In genomic region chr1:22594396-22594795, GRCh38 we compare ENCODE assay signal across 37 cellular contexts. TPM values are rescaled to one million over a fixed set of nuclear protein-coding genes. Genes with fewer than 3 reads are reported as not detected.
"Had no signal": no experiment of that assay in that cellular context is flagged by ENCODE, and none has a peak within 500 bp of the region (broad histone marks: within the 10 kb centered on the region; RNA-seq: fewer than 3 reads in every experiment).

No MANE protein-coding gene starts in this region.

- FAIRE-seq: astrocyte, bronchial epithelial cell had no signal

- H3K4me3 ChIP-seq: adrenal gland, ascending aorta, body of pancreas, breast epithelium, cardiac muscle cell had no signal

- H3K9me3 ChIP-seq: adrenal gland, ascending aorta, body of pancreas, breast epithelium had no signal

- H3K27ac ChIP-seq: adrenal gland, ascending aorta, body of pancreas, brain microvascular endothelial cell, breast epithelium, cardiac muscle cell had no signal

- H3K36me3 ChIP-seq: adrenal gland, ascending aorta, brain microvascular endothelial cell, breast epithelium, cardiac muscle cell had no signal

- ATAC-seq: activated naive CD4-positive, alpha-beta T cell treated with anti-CD3 and anti-CD28 coated beads, Interleukin-2, amount 50 U/mL, for 72 hours; activated naive CD8-positive, alpha-beta T cell treated with anti-CD3 and anti-CD28 coated beads, Interleukin-2, amount 50 U/mL, for 24 hours; activated T-cell treated with anti-CD3 and anti-CD28 coated beads, Interleukin-2, amount 50 U/mL, for 4 hours; activated T-cell treated with anti-CD3 and anti-CD28 coated beads, Interleukin-2, amount 50 U/mL, for 72 hours; activated T-helper 17 cell treated with anti-CD3 and anti-CD28 coated beads, Interleukin-2, amount 50 U/mL, for 72 hours; body of pancreas had no signal

- H3K4me1 ChIP-seq: adrenal gland, ascending aorta, body of pancreas, breast epithelium had no signal

- H3K27me3 ChIP-seq: ascending aorta, body of pancreas had no signal

- DNase-seq: activated effector memory CD4-positive, alpha-beta T cell treated with anti-CD3 and anti-CD28 coated beads, Interleukin-2, amount 50 U/mL, for 16 hours; activated effector memory CD4-positive, alpha-beta T cell treated with Interleukin-2 at 50 U/mL for 16 hours; activated gamma-delta T cell; activated gamma-delta T cell treated with Interleukin-2 at 50 U/mL for 16 hours; activated naive CD4-positive, alpha-beta T cell; activated naive CD4-positive, alpha-beta T cell treated with anti-CD3 and anti-CD28 coated beads for 36 hours; activated naive CD4-positive, alpha-beta T cell treated with anti-CD3 and anti-CD28 coated beads, Interleukin-2, amount 10 ng/mL, durations not matched to agents 7 days and 5 days; activated naive CD4-positive, alpha-beta T cell treated with anti-CD3 and anti-CD28 coated beads, Interleukin-2, amount 50 U/mL, for 16 hours; activated naive CD4-positive, alpha-beta T cell treated with Interleukin-2 at 50 U/mL for 16 hours; activated naive CD8-positive, alpha-beta T cell treated with anti-CD3 and anti-CD28 coated beads for 36 hours; activated naive CD8-positive, alpha-beta T cell treated with anti-CD3 and anti-CD28 coated beads, Interleukin-2, amount 10 ng/mL, durations not matched to agents 7 days and 5 days; activated naive CD8-positive, alpha-beta T cell treated with anti-CD3 and anti-CD28 coated beads, Interleukin-2, amount 50 U/mL, for 24 hours; activated T-cell treated with anti-CD3 and anti-CD28 coated beads, Interleukin-2, amount 50 U/mL, for 24 hours; activated T-cell treated with anti-CD3 and anti-CD28 coated beads, Interleukin-2, amount 50 U/mL, for 4 hours; activated T-cell treated with anti-CD3 and anti-CD28 coated beads, Interleukin-2, amount 50 U/mL, for 48 hours; activated T-cell treated with anti-CD3 and anti-CD28 coated beads, Interleukin-2, amount 50 U/mL, for 72 hours; adrenal gland; amniotic stem cell; amygdala; anterior cingulate cortex; aorta; body of pancreas; brain microvascular endothelial cell; caudate nucleus; central memory CD4-positive, alpha-beta T cell; cerebellar nuclear complex had no signal

RNA-seq across cellular contexts. Expression of gene EPHA8, which starts 31.1 kb away (rescaled TPM):
- total RNA-seq: activated naive CD4-positive, alpha-beta T cell treated with anti-CD3 and anti-CD28 coated beads for 36 hours; activated naive CD4-positive, alpha-beta T cell treated with anti-CD3 and anti-CD28 coated beads, Interleukin-2, amount 50 U/mL, for 72 hours; activated naive CD8-positive, alpha-beta T cell treated with anti-CD3 and anti-CD28 coated beads for 36 hours; activated naive CD8-positive, alpha-beta T cell treated with anti-CD3 and anti-CD28 coated beads, Interleukin-2, amount 10 ng/mL, durations not matched to agents 7 days and 5 days; activated T-cell treated with anti-CD3 and anti-CD28 coated beads, Interleukin-2, amount 50 U/mL, for 4 hours; activated T-cell treated with anti-CD3 and anti-CD28 coated beads, Interleukin-2, amount 50 U/mL, for 72 hours; activated T-helper 1 cell treated with anti-CD3 and anti-CD28 coated beads, Interleukin-12 subunit alpha, Interleukin-12 subunit beta, Interleukin-2, Interleukin-4 antibody, amounts not matched to agents 30 ng/mL and 10 ng/mL and 1 ng/mL, durations not matched to agents 14 hours and 24 hours and 36 hours; activated T-helper 17 cell treated with anti-CD3 and anti-CD28 coated beads, Interleukin-2, amount 50 U/mL, for 72 hours; activated T-helper 2 cell treated with anti-CD3 and anti-CD28 coated beads, Interferon-gamma antibody, Interleukin-2, Interleukin-4, amounts not matched to agents 10 μg/mL and 5 μg/mL and 100 μg/mL, durations not matched to agents 14 hours and 24 hours and 36 hours; aorta; ascending aorta; breast epithelium; bronchial epithelial cell; cardiac septum; chondrocyte had no signal
- polyA plus RNA-seq: aorta had no signal

RNA-seq across cellular contexts. Expression of gene C1QA, which starts 42.0 kb away (rescaled TPM):
- total RNA-seq: activated naive CD4-positive, alpha-beta T cell treated with anti-CD3 and anti-CD28 coated beads for 36 hours; activated naive CD4-positive, alpha-beta T cell treated with anti-CD3 and anti-CD28 coated beads, Interleukin-2, amount 50 U/mL, for 72 hours; activated naive CD8-positive, alpha-beta T cell treated with anti-CD3 and anti-CD28 coated beads for 36 hours; activated T-cell treated with anti-CD3 and anti-CD28 coated beads, Interleukin-2, amount 50 U/mL, for 72 hours; activated T-helper 1 cell treated with anti-CD3 and anti-CD28 coated beads, Interleukin-12 subunit alpha, Interleukin-12 subunit beta, Interleukin-2, Interleukin-4 antibody, amounts not matched to agents 30 ng/mL and 10 ng/mL and 1 ng/mL, durations not matched to agents 14 hours and 24 hours and 36 hours; activated T-helper 17 cell treated with anti-CD3 and anti-CD28 coated beads, Interleukin-2, amount 50 U/mL, for 72 hours; activated T-helper 2 cell treated with anti-CD3 and anti-CD28 coated beads, Interferon-gamma antibody, Interleukin-2, Interleukin-4, amounts not matched to agents 10 μg/mL and 5 μg/mL and 100 μg/mL, durations not matched to agents 14 hours and 24 hours and 36 hours; astrocyte; bronchial epithelial cell; cardiac muscle cell; chondrocyte had no signal
- polyA plus RNA-seq: cardiac muscle cell had no signal

RNA-seq across cellular contexts. Expression of gene C1QC, which starts 49.0 kb away (rescaled TPM):
- total RNA-seq: activated naive CD4-positive, alpha-beta T cell treated with anti-CD3 and anti-CD28 coated beads for 36 hours; activated naive CD4-positive, alpha-beta T cell treated with anti-CD3 and anti-CD28 coated beads, Interleukin-2, amount 50 U/mL, for 72 hours; activated naive CD8-positive, alpha-beta T cell treated with anti-CD3 and anti-CD28 coated beads for 36 hours; activated T-cell treated with anti-CD3 and anti-CD28 coated beads, Interleukin-2, amount 50 U/mL, for 72 hours; activated T-helper 1 cell treated with anti-CD3 and anti-CD28 coated beads, Interleukin-12 subunit alpha, Interleukin-12 subunit beta, Interleukin-2, Interleukin-4 antibody, amounts not matched to agents 30 ng/mL and 10 ng/mL and 1 ng/mL, durations not matched to agents 14 hours and 24 hours and 36 hours; activated T-helper 17 cell treated with anti-CD3 and anti-CD28 coated beads, Interleukin-2, amount 50 U/mL, for 72 hours; activated T-helper 2 cell treated with anti-CD3 and anti-CD28 coated beads, Interferon-gamma antibody, Interleukin-2, Interleukin-4, amounts not matched to agents 10 μg/mL and 5 μg/mL and 100 μg/mL, durations not matched to agents 14 hours and 24 hours and 36 hours; astrocyte; bronchial epithelial cell; cardiac muscle cell; chondrocyte had no signal
- polyA plus RNA-seq: cardiac muscle cell had no signal

RNA-seq across cellular contexts. Expression of gene C1QB, which starts 58.6 kb away (rescaled TPM):
- total RNA-seq: activated naive CD4-positive, alpha-beta T cell treated with anti-CD3 and anti-CD28 coated beads for 36 hours; activated naive CD4-positive, alpha-beta T cell treated with anti-CD3 and anti-CD28 coated beads, Interleukin-2, amount 50 U/mL, for 72 hours; activated naive CD8-positive, alpha-beta T cell treated with anti-CD3 and anti-CD28 coated beads for 36 hours; activated T-cell treated with anti-CD3 and anti-CD28 coated beads, Interleukin-2, amount 50 U/mL, for 72 hours; activated T-helper 1 cell treated with anti-CD3 and anti-CD28 coated beads, Interleukin-12 subunit alpha, Interleukin-12 subunit beta, Interleukin-2, Interleukin-4 antibody, amounts not matched to agents 30 ng/mL and 10 ng/mL and 1 ng/mL, durations not matched to agents 14 hours and 24 hours and 36 hours; activated T-helper 17 cell treated with anti-CD3 and anti-CD28 coated beads, Interleukin-2, amount 50 U/mL, for 72 hours; activated T-helper 2 cell treated with anti-CD3 and anti-CD28 coated beads, Interferon-gamma antibody, Interleukin-2, Interleukin-4, amounts not matched to agents 10 μg/mL and 5 μg/mL and 100 μg/mL, durations not matched to agents 14 hours and 24 hours and 36 hours; astrocyte; bronchial epithelial cell; cardiac muscle cell; chondrocyte had no signal
- polyA plus RNA-seq: cardiac muscle cell had no signal
